18 cellular contexts compared by ENCODE assay signal in the genomic region with DNA sequence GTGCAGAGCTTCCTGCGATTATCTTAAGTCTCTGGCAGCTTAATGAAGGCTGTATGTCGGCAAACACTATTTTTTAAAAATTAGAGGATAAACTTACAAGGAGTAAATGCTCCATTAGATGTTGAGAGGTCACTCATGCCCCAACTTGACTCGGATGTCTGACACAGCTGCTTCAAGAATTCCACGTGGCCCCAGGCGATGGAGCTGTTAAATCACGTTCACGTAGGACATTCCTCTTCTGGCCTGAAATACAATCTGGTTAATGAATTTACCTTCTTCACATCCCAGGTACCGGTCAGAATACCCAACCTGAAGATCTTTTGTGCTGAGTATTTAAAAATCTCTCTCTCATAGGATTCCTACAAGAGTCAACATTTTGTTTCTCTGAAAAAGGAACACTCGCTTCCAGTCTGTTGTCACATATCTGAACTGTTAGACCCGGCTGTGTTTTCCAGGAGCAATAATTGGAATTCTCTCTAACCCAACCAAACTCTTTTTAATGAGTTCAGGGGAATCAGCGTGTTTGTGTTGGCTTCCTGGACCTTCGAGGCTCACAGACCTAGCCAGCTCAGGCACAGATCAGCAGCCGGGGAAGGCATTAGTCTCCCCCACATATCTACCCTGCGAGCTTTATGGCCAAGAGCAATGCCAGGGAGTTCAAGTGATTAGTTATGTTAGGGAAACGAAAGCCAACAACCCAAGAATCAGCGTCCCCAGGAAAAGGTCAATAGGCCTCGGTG.
DNase-seq lines count a peak whose midpoint lies in the region; ATAC-seq and TF ChIP-seq lines count a peak whose summit lies in the region.
"Had no signal": no experiment of that assay in that cellular context is flagged by ENCODE, and none has a peak within 500 bp of the region (broad histone marks: within the 10 kb centered on the region; RNA-seq: fewer than 3 reads in every experiment).

No MANE protein-coding gene starts in this region.

- intact Hi-C loops in right cardiac atrium (cut with DNase I): no loop called here

- no peaks in the 10 kb centered on the region for H3K4me1 ChIP-seq in right cardiac atrium (ENCODE audit: control insufficient read depth, insufficient read depth, low read length)
- H3K4me1 ChIP-seq in right atrium auricular region: peaks cover 0 to 7% of the 10 kb centered on the region in 2 donors
- H3K4me1 ChIP-seq: SJSA1 had no signal

- peaks cover 4% of the 10 kb centered on the region for H3K27me3 Mint-ChIP-seq in nephron progenitor cell (ENCODE audit: low read depth, poor library complexity)
- H3K27me3 Mint-ChIP-seq: stimulated activated memory B cell treated with anti-CD40 and anti-IgM and Interleukin-4, amounts not matched to agents 10 μg/mL and 1 μg/mL and 100 μg/mL, for 72 hours had no signal

- H3K27ac ChIP-seq in right cardiac atrium (ENCODE audit: low read length) (no peak overlapping the region), right atrium auricular region (no peak overlapping the region), epithelial cell of prostate (peak overlapping the region; percentile 86)
- H3K27ac ChIP-seq: SJSA1 had no signal

- WGBS in right cardiac atrium: 39% methylated on average over 17 of the region's 17 CpGs

- H3K4me1 Mint-ChIP-seq in nephron progenitor cell: peaks cover 68% of the 10 kb centered on the region
- H3K4me1 Mint-ChIP-seq: central memory CD8-positive, alpha-beta T cell; stimulated activated memory B cell treated with anti-CD40 and anti-IgM and Interleukin-4, amounts not matched to agents 10 μg/mL and 1 μg/mL and 100 μg/mL, for 72 hours had no signal

- peak overlapping the region; percentile 31 for H3K4me3 Mint-ChIP-seq in nephron progenitor cell
- H3K4me3 Mint-ChIP-seq: central memory CD8-positive, alpha-beta T cell; stimulated activated memory B cell treated with anti-CD40 and anti-IgM and Interleukin-4, amounts not matched to agents 10 μg/mL and 1 μg/mL and 100 μg/mL, for 72 hours had no signal

- DNase-seq in right cardiac atrium (peak in 2 of 3 donors; percentile 49 to 58), right atrium auricular region (ENCODE audit: low spot score) (no peak), epithelial cell of prostate (ENCODE audit: low read depth, low spot score) (peak; percentile 73), nephron progenitor cell (no peak), ureter (ENCODE audit: low spot score) (peak; percentile 59), NCI-H2171 (lab: John Stamatoyannopoulos, UW) (no peak)
- no peak for DNase-seq in stimulated activated CD4-positive, alpha-beta T cell treated with anti-CD3 and anti-CD28 coated beads, Interleukin-2, amount 100 ng/mL, for 24 hours
- DNase-seq: C1 segment of cervical spinal cord; DMS53; effector CD8-positive, alpha-beta T cell; left colon; NCI-H187 treated with DMSO at 0.1 percent for 48 hours; NCI-H524 had no signal

- no peak for TF ChIP-seq CTCF in right atrium auricular region (IDR thresholded peaks at IDR 0.05)
- no peak for TF ChIP-seq CTCF in nephron progenitor cell (IDR thresholded peaks at IDR 0.05)

- H3K4me3 ChIP-seq in right cardiac atrium (ENCODE audit: low read length) (no peak overlapping the region), right atrium auricular region (no peak overlapping the region)
- H3K4me3 ChIP-seq: SJSA1 had no signal

- ATAC-seq in right cardiac atrium (peak; percentile 53 to 87), HG03025 (IDR thresholded peaks at IDR 0.05; ENCODE audit: low FRiP score, unreplicated experiment) (no peak)
- ATAC-seq: HepG2; stimulated activated memory B cell treated with anti-CD40 and anti-IgM and Interleukin-4, amounts not matched to agents 10 μg/mL and 1 μg/mL and 100 μg/mL, for 72 hours had no signal

- H3K9me3 ChIP-seq in right cardiac atrium (ENCODE audit: control insufficient read depth, low read length) (no peaks in the 10 kb centered on the region), right atrium auricular region (no peaks in the 10 kb centered on the region)

- H3K27ac Mint-ChIP-seq in nephron progenitor cell: peak overlapping the region; percentile 85
- H3K27ac Mint-ChIP-seq: stimulated activated memory B cell treated with anti-CD40 and anti-IgM and Interleukin-4, amounts not matched to agents 10 μg/mL and 1 μg/mL and 100 μg/mL, for 72 hours had no signal

- no peaks in the 10 kb centered on the region for H3K36me3 ChIP-seq in right atrium auricular region
- H3K36me3 ChIP-seq: SJSA1 had no signal

- H3K9me3 Mint-ChIP-seq in nephron progenitor cell: peaks cover 14% of the 10 kb centered on the region
- H3K9me3 Mint-ChIP-seq: stimulated activated memory B cell treated with anti-CD40 and anti-IgM and Interleukin-4, amounts not matched to agents 10 μg/mL and 1 μg/mL and 100 μg/mL, for 72 hours had no signal

- H3K36me3 Mint-ChIP-seq in nephron progenitor cell (ENCODE audit: low read depth): peaks cover 4% of the 10 kb centered on the region
- H3K36me3 Mint-ChIP-seq: stimulated activated memory B cell treated with anti-CD40 and anti-IgM and Interleukin-4, amounts not matched to agents 10 μg/mL and 1 μg/mL and 100 μg/mL, for 72 hours had no signal

- H3K27me3 ChIP-seq in right cardiac atrium (ENCODE audit: control insufficient read depth, insufficient read depth) (no peaks in the 10 kb centered on the region), right atrium auricular region (no peaks in the 10 kb centered on the region)
- H3K27me3 ChIP-seq: SJSA1 had no signal

Comparison
In these comparisons a context has a peak if more than half of its experiments do, and no peak if none do; other contexts are left out.
1. DNase-seq: peak in right cardiac atrium (2 of 3), epithelial cell of prostate (single experiment) and ureter (single experiment); none in right atrium auricular region (single experiment), nephron progenitor cell (single experiment), NCI-H2171 (single experiment) and stimulated activated CD4-positive, alpha-beta T cell treated with anti-CD3 and anti-CD28 coated beads, Interleukin-2, amount 100 ng/mL, for 24 hours (0 of 2).